Comparison of ENCODE assay signal across 22 cellular contexts in genomic region chr9:86684148-86684547, GRCh38.
"Had no signal": no experiment of that assay in that cellular context is flagged by ENCODE, and none has a peak within 500 bp of the region (broad histone marks: within the 10 kb centered on the region; RNA-seq: fewer than 3 reads in every experiment).

No MANE protein-coding gene starts in this region.

- H3K4me3 ChIP-seq: cardiac muscle cell, heart right ventricle, left lung, lung, sigmoid colon, smooth muscle cell had no signal

- H3K4me1 ChIP-seq: heart right ventricle, left lung had no signal

- DNase-seq: activated CD4-positive, alpha-beta memory T cell treated with anti-CD3 and anti-CD28 coated beads, Interleukin-2, amount 10 ng/mL, durations not matched to agents 7 days and 5 days; activated CD4-positive, alpha-beta T cell treated with anti-CD3 and anti-CD28 coated beads, Interleukin-2, amount 10 ng/mL, durations not matched to agents 24 days and 14 days; activated CD4-positive, CD25-positive, alpha-beta regulatory T cell; activated effector memory CD4-positive, alpha-beta T cell treated with Interleukin-2 at 50 U/mL for 16 hours; activated naive CD4-positive, alpha-beta T cell treated with anti-CD3 and anti-CD28 coated beads, Interleukin-2, amount 10 ng/mL, durations not matched to agents 7 days and 5 days; activated T-cell treated with anti-CD3 and anti-CD28 coated beads, Interleukin-2, amount 50 U/mL, for 72 hours; amygdala; cortex of kidney; endodermal cell; foreskin fibroblast; heart right ventricle; left lung; nephron progenitor cell; retina; sigmoid colon; stimulated activated CD4-positive, alpha-beta T cell treated with anti-CD3 and anti-CD28 coated beads, Interleukin-15, amount 100 ng/mL, for 24 hours; trophoblast cell had no signal

- H3K27ac ChIP-seq: cardiac muscle cell, heart right ventricle, left lung, sigmoid colon had no signal

- FAIRE-seq: keratinocyte had no signal

- H3K27me3 ChIP-seq: cardiac muscle cell, left lung, sigmoid colon had no signal

- ATAC-seq: activated T-cell treated with anti-CD3 and anti-CD28 coated beads, Interleukin-2, amount 50 U/mL, for 72 hours; heart right ventricle; left lung; stimulated activated memory B cell treated with anti-CD40 and anti-IgM and Interleukin-4, amounts not matched to agents 10 μg/mL and 1 μg/mL and 100 μg/mL, for 72 hours had no signal

- H3K9me3 ChIP-seq: heart right ventricle, left lung, sigmoid colon had no signal

- H3K36me3 ChIP-seq: cardiac muscle cell, heart right ventricle, left lung, sigmoid colon had no signal
